ENCODE assay signal across 25 cellular contexts in genomic region chr7:116595063-116595462, GRCh38.
"Had no signal": no experiment of that assay in that cellular context is flagged by ENCODE, and none has a peak within 500 bp of the region (broad histone marks: within the 10 kb centered on the region; RNA-seq: fewer than 3 reads in every experiment).

No MANE protein-coding gene starts in this region.

- H3K36me3 Mint-ChIP-seq: activated CD8-positive, alpha-beta memory T cell treated with anti-CD3 and anti-CD28 coated beads, Interleukin-2, amount 10 ng/mL, durations not matched to agents 7 days and 5 days; activated naive CD4-positive, alpha-beta T cell treated with anti-CD3 and anti-CD28 coated beads, Interleukin-2, amount 50 U/mL, for 72 hours; brain; WTC11 had no signal

- H3K4me3 ChIP-seq: ascending aorta, cardiac muscle cell had no signal

- ATAC-seq: activated CD8-positive, alpha-beta memory T cell treated with anti-CD3 and anti-CD28 coated beads, Interleukin-2, amount 10 ng/mL, durations not matched to agents 7 days and 5 days; activated naive CD4-positive, alpha-beta T cell treated with anti-CD3 and anti-CD28 coated beads, Interleukin-2, amount 50 U/mL, for 72 hours; activated naive CD8-positive, alpha-beta T cell treated with anti-CD3 and anti-CD28 coated beads, Interleukin-2, amount 50 U/mL, for 24 hours; T-helper 17 cell; WTC11 had no signal

- H3K27ac Mint-ChIP-seq: activated CD8-positive, alpha-beta memory T cell treated with anti-CD3 and anti-CD28 coated beads, Interleukin-2, amount 10 ng/mL, durations not matched to agents 7 days and 5 days; activated naive CD4-positive, alpha-beta T cell treated with anti-CD3 and anti-CD28 coated beads, Interleukin-2, amount 50 U/mL, for 72 hours; activated naive CD8-positive, alpha-beta T cell treated with anti-CD3 and anti-CD28 coated beads, Interleukin-2, amount 50 U/mL, for 24 hours; activated T-cell treated with anti-CD3 and anti-CD28 coated beads, Interleukin-2, amount 50 U/mL, for 24 hours; brain; T-helper 17 cell; WTC11 had no signal

- H3K9me3 ChIP-seq: ascending aorta had no signal

- H3K27ac ChIP-seq: ascending aorta, cardiac muscle cell had no signal

- H3K4me1 ChIP-seq: ascending aorta had no signal

- H3K4me3 Mint-ChIP-seq: activated CD8-positive, alpha-beta memory T cell treated with anti-CD3 and anti-CD28 coated beads, Interleukin-2, amount 10 ng/mL, durations not matched to agents 7 days and 5 days; activated naive CD8-positive, alpha-beta T cell treated with anti-CD3 and anti-CD28 coated beads, Interleukin-2, amount 50 U/mL, for 24 hours; activated T-cell treated with anti-CD3 and anti-CD28 coated beads, Interleukin-2, amount 50 U/mL, for 24 hours; brain; T-helper 17 cell; WTC11 had no signal

- H3K27me3 ChIP-seq: ascending aorta, cardiac muscle cell had no signal

- DNase-seq: activated CD4-positive, alpha-beta T cell treated with anti-CD3 and anti-CD28 coated beads for 48 hours; activated CD4-positive, alpha-beta T cell treated with anti-CD3 and anti-CD28 coated beads, Interleukin-2, amount 50 U/mL, for 4 hours; activated CD4-positive, CD25-positive, alpha-beta regulatory T cell treated with anti-CD3 and anti-CD28 coated beads, Interleukin-2, amount 50 U/mL, for 72 hours; activated CD8-positive, alpha-beta memory T cell treated with anti-CD3 and anti-CD28 coated beads, Interleukin-2, amount 10 ng/mL, durations not matched to agents 7 days and 5 days; activated effector memory CD4-positive, alpha-beta T cell treated with anti-CD3 and anti-CD28 coated beads, Interleukin-2, amount 50 U/mL, for 16 hours; activated naive CD4-positive, alpha-beta T cell treated with Interleukin-2 at 50 U/mL for 16 hours; activated naive CD8-positive, alpha-beta T cell treated with anti-CD3 and anti-CD28 coated beads, Interleukin-2, amount 50 U/mL, for 24 hours; activated T-cell treated with anti-CD3 and anti-CD28 coated beads, Interleukin-2, amount 50 U/mL, for 24 hours; amniotic stem cell; Kasumi-1; KBM-7; NCI-H1048; NCI-H2029 treated with DMSO at 0.1 percent for 48 hours; NCI-H2171; NCI-H2227 treated with DMSO at 0.1 percent for 48 hours; NCI-H446 treated with DMSO at 0.1 percent for 48 hours; NCI-H82; SIG-M5; T-helper 17 cell; T-helper 9 cell had no signal

- H3K9me3 Mint-ChIP-seq: activated naive CD4-positive, alpha-beta T cell treated with anti-CD3 and anti-CD28 coated beads, Interleukin-2, amount 50 U/mL, for 72 hours; activated naive CD8-positive, alpha-beta T cell treated with anti-CD3 and anti-CD28 coated beads, Interleukin-2, amount 50 U/mL, for 24 hours; activated T-cell treated with anti-CD3 and anti-CD28 coated beads, Interleukin-2, amount 50 U/mL, for 24 hours; brain; WTC11 had no signal

- H3K36me3 ChIP-seq: ascending aorta, cardiac muscle cell had no signal
